15 cellular contexts compared by ENCODE assay signal in genomic region chr19:1447944-1448343, GRCh38. TPM values are rescaled to one million over a fixed set of nuclear protein-coding genes. Genes with fewer than 3 reads are reported as not detected.
"Had no signal": no experiment of that assay in that cellular context is flagged by ENCODE, and none has a peak within 500 bp of the region (broad histone marks: within the 10 kb centered on the region; RNA-seq: fewer than 3 reads in every experiment).

No MANE protein-coding gene starts in this region.

- DNase-seq: activated CD8-positive, alpha-beta memory T cell treated with anti-CD3 and anti-CD28 coated beads, Interleukin-2, amount 50 U/mL, for 4 hours; activated CD8-positive, alpha-beta T cell treated with anti-CD3 and anti-CD28 coated beads, Interleukin-2, amount 10 ng/mL, durations not matched to agents 7 days and 5 days; adrenal gland; colonic mucosa; esophagus squamous epithelium; kidney glomerular epithelial cell; mesendoderm; nephron progenitor cell; sigmoid colon; spleen; upper lobe of left lung; WERI-Rb-1 had no signal

- ATAC-seq: activated CD8-positive, alpha-beta T cell treated with anti-CD3 and anti-CD28 coated beads, Interleukin-2, amount 10 ng/mL, durations not matched to agents 7 days and 5 days had no signal

- H3K27ac ChIP-seq: adrenal gland, colonic mucosa, esophagus squamous epithelium, ovary, sigmoid colon, spleen, suprapubic skin, upper lobe of left lung, WERI-Rb-1 had no signal

- H3K27ac Mint-ChIP-seq: activated CD8-positive, alpha-beta T cell treated with anti-CD3 and anti-CD28 coated beads, Interleukin-2, amount 10 ng/mL, durations not matched to agents 7 days and 5 days; nephron progenitor cell; stimulated activated naive CD8-positive, alpha-beta T cell treated with anti-CD3 and anti-CD28 coated beads, Interleukin-15, Interleukin-2, amounts not matched to agents 100 ng/mL and 50 ng/mL, for 24 hours had no signal

- H3K9me3 Mint-ChIP-seq: nephron progenitor cell; stimulated activated naive CD8-positive, alpha-beta T cell treated with anti-CD3 and anti-CD28 coated beads, Interleukin-15, Interleukin-2, amounts not matched to agents 100 ng/mL and 50 ng/mL, for 24 hours had no signal

- H3K4me3 Mint-ChIP-seq: activated CD8-positive, alpha-beta T cell treated with anti-CD3 and anti-CD28 coated beads, Interleukin-2, amount 10 ng/mL, durations not matched to agents 7 days and 5 days; stimulated activated naive CD8-positive, alpha-beta T cell treated with anti-CD3 and anti-CD28 coated beads, Interleukin-15, Interleukin-2, amounts not matched to agents 100 ng/mL and 50 ng/mL, for 24 hours had no signal

RNA-seq across cellular contexts. Expression of gene APC2, which starts 2.0 kb away (rescaled TPM):
- total RNA-seq: activated CD8-positive, alpha-beta T cell treated with anti-CD3 and anti-CD28 coated beads, Interleukin-2, amount 10 ng/mL, durations not matched to agents 7 days and 5 days had no signal
